In the genomic region with DNA sequence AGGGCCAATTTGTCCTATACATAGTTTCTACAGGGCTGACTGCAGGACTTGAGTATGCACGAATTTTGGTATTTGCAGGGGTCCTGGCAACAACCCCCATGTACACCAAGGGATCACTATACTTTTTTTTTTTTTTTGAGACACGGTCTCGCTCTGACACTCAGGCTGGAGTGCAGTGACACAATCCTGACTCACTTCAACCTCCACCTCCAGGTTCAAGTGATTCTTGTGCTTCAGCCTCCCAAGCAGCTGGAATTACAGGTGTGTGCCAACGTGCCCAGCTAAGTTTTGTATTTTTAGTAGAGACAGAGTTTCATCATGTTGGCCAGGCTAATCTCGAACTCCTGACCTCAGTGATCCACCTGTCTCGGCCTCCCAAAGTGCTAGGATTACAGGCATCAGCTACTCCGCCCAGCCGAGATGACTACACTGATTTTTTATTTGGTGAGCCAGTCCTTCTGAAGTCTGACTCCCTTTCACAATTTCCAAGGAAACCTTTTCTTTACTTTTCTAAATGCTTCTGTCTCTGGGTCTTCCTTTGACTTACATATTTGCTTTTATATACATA, we compare ENCODE assay signal across 23 cellular contexts. TPM values are rescaled to one million over a fixed set of nuclear protein-coding genes. Genes with fewer than 3 reads are reported as not detected.
DNase-seq lines count a peak whose midpoint lies in the region; ATAC-seq and TF ChIP-seq lines count a peak whose summit lies in the region.
"Had no signal": no experiment of that assay in that cellular context is flagged by ENCODE, and none has a peak within 500 bp of the region (broad histone marks: within the 10 kb centered on the region; RNA-seq: fewer than 3 reads in every experiment).

No MANE protein-coding gene starts in this region.

- H3K27me3 ChIP-seq in Karpas-422 (ENCODE audit: low read length): no peaks in the 10 kb centered on the region
- no peaks in the 10 kb centered on the region for H3K27me3 ChIP-seq in adipocyte (replicated peaks; ENCODE audit: control insufficient read depth, insufficient read depth, low read length)
- H3K27me3 ChIP-seq in foreskin keratinocyte: peaks cover 4% of the 10 kb centered on the region
- no peaks in the 10 kb centered on the region for H3K27me3 ChIP-seq in adrenal gland
- H3K27me3 ChIP-seq: BE2C had no signal

- H3K4me3 Mint-ChIP-seq in WTC11: no peak overlapping the region
- H3K4me3 Mint-ChIP-seq: CD14-positive monocyte; CD8-positive, alpha-beta memory T cell had no signal

- H3K36me3 Mint-ChIP-seq in WTC11: no peaks in the 10 kb centered on the region

- CTCF ChIA-PET in WTC11 (lab: Charles Lee): no interaction called here

- no peaks in the 10 kb centered on the region for H4K20me1 ChIP-seq in Karpas-422 (ENCODE audit: insufficient read depth, low read depth, low read length)

- no peak overlapping the region for H3K27ac ChIP-seq in Karpas-422 (ENCODE audit: low read length)
- no peak overlapping the region for H3K27ac ChIP-seq in foreskin keratinocyte
- H3K27ac ChIP-seq in adrenal gland: no peak overlapping the region

- DNase-seq in Daoy (ENCODE audit: low read depth) (peak; percentile 10), Karpas-422 (peak; percentile 14), adipocyte (ENCODE audit: low read depth) (no peak), foreskin keratinocyte (peak; percentile 46 to 71), KBM-7 (no peak), NCI-H1048 (lab: John Stamatoyannopoulos, UW) (no peak), adrenal gland (no peak), WTC11 (ENCODE audit: low spot score) (no peak)
- DNase-seq: 8988T; ACHN; BE2C; CD8-positive, alpha-beta memory T cell; DMS 273 treated with DMSO at 0.1 percent for 48 hours; DMS79; NCI-H1092 treated with DMSO at 0.1 percent for 48 hours; NCI-H146; NCI-H2029; NCI-H446; NCI-H524 treated with DMSO at 0.1 percent for 48 hours; NCI-H82; SHP77 treated with DMSO at 0.1 percent for 48 hours had no signal

- H3K4me2 ChIP-seq in Karpas-422 (ENCODE audit: low read depth, low read length, poor library complexity, severe bottlenecking): no peak overlapping the region

- H3K27ac Mint-ChIP-seq in WTC11: no peak overlapping the region
- H3K27ac Mint-ChIP-seq: CD14-positive monocyte had no signal

- POLR2A ChIA-PET in WTC11 (lab: Charles Lee): no interaction called here

- 0 out of 2 replicates have a peak, but pooled peaks cover 2% of the 10 kb centered on the region for H3K4me1 Mint-ChIP-seq in WTC11
- H3K4me1 Mint-ChIP-seq: CD14-positive monocyte; CD8-positive, alpha-beta memory T cell had no signal

- H3K9me3 ChIP-seq in Karpas-422 (ENCODE audit: low read length) (no peaks in the 10 kb centered on the region), adipocyte (ENCODE audit: control insufficient read depth, low read length) (no peaks in the 10 kb centered on the region), adrenal gland (replicated peaks in 1 of 3) (no peaks in the 10 kb centered on the region)
- H3K9me3 ChIP-seq: BE2C had no signal

- H3K4me1 ChIP-seq in Karpas-422 (ENCODE audit: low read length): no peaks in the 10 kb centered on the region
- H3K4me1 ChIP-seq in adipocyte (ENCODE audit: control insufficient read depth, insufficient read depth, low read length): peaks cover 14% of the 10 kb centered on the region
- no peaks in the 10 kb centered on the region for H3K4me1 ChIP-seq in foreskin keratinocyte
- H3K4me1 ChIP-seq in adrenal gland (replicated peaks in 1 of 2): no peaks in the 10 kb centered on the region
- H3K4me1 ChIP-seq: BE2C had no signal

- no peak overlapping the region for H3K9ac ChIP-seq in Karpas-422 (ENCODE audit: low read length)
- peak overlapping the region; percentile 28 for H3K9ac ChIP-seq in adipocyte (ENCODE audit: low read length)

- H3K79me2 ChIP-seq in Karpas-422 (ENCODE audit: low read length): no peaks in the 10 kb centered on the region

- in situ Hi-C loops in KBM-7 (cut with MboI; ENCODE audit: low pct_unique_long_range_greater_than_20kb, low sequenced_read_pairs): no loop called here

- no peak overlapping the region for H3K4me3 ChIP-seq in Karpas-422 (ENCODE audit: low read length)
- H3K4me3 ChIP-seq in adipocyte (ENCODE audit: low read length): no peak overlapping the region
- H3K4me3 ChIP-seq in adrenal gland: no peak overlapping the region
- H3K4me3 ChIP-seq: K562 had no signal

- H3K9me2 ChIP-seq in Karpas-422 (replicated peaks; ENCODE audit: insufficient read depth, low read length): no peaks in the 10 kb centered on the region

- 88 to 96% (median 92%) methylated on average over 8 of the region's 8 CpGs for WGBS in adrenal gland, 4 donors

- no peak for TF ChIP-seq POLR2A in adrenal gland (IDR thresholded peaks at IDR 0.05)

- intact Hi-C loops in adrenal gland (cut with DNase I): no loop called here

- no peaks in the 10 kb centered on the region for H3K27me3 Mint-ChIP-seq in WTC11 (ENCODE audit: low read depth)
- H3K27me3 Mint-ChIP-seq: CD8-positive, alpha-beta memory T cell had no signal

- H3K36me3 ChIP-seq in Karpas-422 (ENCODE audit: insufficient read depth, low read length) (no peaks in the 10 kb centered on the region), adipocyte (ENCODE audit: control insufficient read depth, insufficient read depth, low read length, severe bottlenecking) (no peaks in the 10 kb centered on the region), adrenal gland (replicated peaks in 1 of 2) (no peaks in the 10 kb centered on the region)
- H3K36me3 ChIP-seq: BE2C had no signal

- H2AFZ ChIP-seq in Karpas-422 (ENCODE audit: low read length): no peak overlapping the region

- H3K9me3 Mint-ChIP-seq in WTC11: no peaks in the 10 kb centered on the region
- H3K9me3 Mint-ChIP-seq: CD8-positive, alpha-beta memory T cell had no signal

- ATAC-seq in foreskin keratinocyte (peak; percentile 70), WTC11 (no peak)
- ATAC-seq: K562 had no signal

- no peak for TF ChIP-seq CTCF in foreskin keratinocyte (conservative IDR thresholded peaks at IDR 0.05)
- TF ChIP-seq CTCF in adrenal gland (IDR thresholded peaks at IDR 0.05): no peak
- TF ChIP-seq CTCF in WTC11 (IDR thresholded peaks at IDR 0.05): no peak

TF ChIP-seq in WTC11, 78 proteins besides CTCF, POLR2A, EP300 and RAD21:
- TF ChIP-seq, protein P1, sequence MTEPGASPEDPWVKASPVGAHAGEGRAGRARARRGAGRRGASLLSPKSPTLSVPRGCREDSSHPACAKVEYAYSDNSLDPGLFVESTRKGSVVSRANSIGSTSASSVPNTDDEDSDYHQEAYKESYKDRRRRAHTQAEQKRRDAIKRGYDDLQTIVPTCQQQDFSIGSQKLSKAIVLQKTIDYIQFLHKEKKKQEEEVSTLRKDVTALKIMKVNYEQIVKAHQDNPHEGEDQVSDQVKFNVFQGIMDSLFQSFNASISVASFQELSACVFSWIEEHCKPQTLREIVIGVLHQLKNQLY (CRISPR knock-in tag; IDR thresholded peaks at IDR 0.05): no peak
- no peak for TF ChIP-seq SOX15 (CRISPR knock-in tag; IDR thresholded peaks at IDR 0.05)
- TF ChIP-seq, protein P2, sequence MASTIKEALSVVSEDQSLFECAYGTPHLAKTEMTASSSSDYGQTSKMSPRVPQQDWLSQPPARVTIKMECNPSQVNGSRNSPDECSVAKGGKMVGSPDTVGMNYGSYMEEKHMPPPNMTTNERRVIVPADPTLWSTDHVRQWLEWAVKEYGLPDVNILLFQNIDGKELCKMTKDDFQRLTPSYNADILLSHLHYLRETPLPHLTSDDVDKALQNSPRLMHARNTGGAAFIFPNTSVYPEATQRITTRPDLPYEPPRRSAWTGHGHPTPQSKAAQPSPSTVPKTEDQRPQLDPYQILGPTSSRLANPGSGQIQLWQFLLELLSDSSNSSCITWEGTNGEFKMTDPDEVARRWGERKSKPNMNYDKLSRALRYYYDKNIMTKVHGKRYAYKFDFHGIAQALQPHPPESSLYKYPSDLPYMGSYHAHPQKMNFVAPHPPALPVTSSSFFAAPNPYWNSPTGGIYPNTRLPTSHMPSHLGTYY (CRISPR knock-in tag; IDR thresholded peaks at IDR 0.05): no peak
- TF ChIP-seq ZNF263 (CRISPR knock-in tag; IDR thresholded peaks at IDR 0.05; ENCODE audit: low read depth): no peak
- no peak for TF ChIP-seq NR3C1 (CRISPR knock-in tag; conservative IDR thresholded peaks at IDR 0.05; ENCODE audit: low read depth)

RNA-seq across cellular contexts. Expression of gene CFAP70, which starts 19.8 kb away (rescaled TPM):
- 0.29 TPM in 1 of 2 replicates, not detected in the other for total RNA-seq in Daoy (2014; rRNA removed; shearing (Covaris generic))
- total RNA-seq in Karpas-422 (2014; rRNA removed; shearing (Covaris generic); ENCODE audit: low replicate concordance): 14.2 and 14.4 TPM in 2 replicates
- 0.28 and 0.41 TPM in 2 replicates for total RNA-seq in foreskin keratinocyte
- polyA plus RNA-seq in foreskin keratinocyte: 0.10 and 0.22 TPM in 2 replicates
- 10 to 100 TPM in 1 of 8 donors, 1 to 10 TPM in 7; 1.6 to 15.5 (median 6.1) TPM for total RNA-seq in adrenal gland
- 10 to 100 TPM in 2 of 3 donors, 1 to 10 TPM in 1; 4.2 to 43.6 (median 40.8) TPM for polyA plus RNA-seq in adrenal gland
- 0.31 to 0.73 TPM (median 0.39 TPM) in 3 replicates for total RNA-seq in WTC11 (2021)
- polyA plus RNA-seq: CD8-positive, alpha-beta memory T cell had no signal

Comparison
In these comparisons a context has a peak if more than half of its experiments do, and no peak if none do; other contexts are left out.
1. DNase-seq: peak in Daoy (single experiment), Karpas-422 (single experiment) and foreskin keratinocyte (2 of 2); none in adipocyte (single experiment), KBM-7 (single experiment), NCI-H1048 (single experiment), adrenal gland (0 of 7) and WTC11 (single experiment).